Comparison of ENCODE assay signal across 18 cellular contexts in the genomic region with DNA sequence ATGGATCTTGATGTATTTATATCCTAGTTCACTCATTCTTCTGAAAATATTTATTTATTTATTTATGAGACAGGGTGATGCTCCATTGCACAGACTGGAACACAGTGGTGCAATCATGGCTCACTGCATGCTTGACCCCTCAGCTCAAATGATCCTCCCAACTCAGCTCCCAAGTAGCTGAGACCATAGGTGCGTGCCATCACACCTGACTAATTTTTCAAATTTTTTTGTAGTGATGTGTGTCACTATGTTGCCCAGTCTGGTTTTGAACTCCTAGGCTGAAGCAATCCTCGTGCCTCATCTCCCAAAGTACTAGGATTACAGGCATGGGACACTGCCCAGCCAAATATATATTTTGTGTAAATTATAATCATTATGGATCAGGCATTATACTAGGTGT.
DNase-seq lines count a peak whose midpoint lies in the region; ATAC-seq, FAIRE-seq and TF ChIP-seq lines count a peak whose summit lies in the region.
"Had no signal": no experiment of that assay in that cellular context is flagged by ENCODE, and none has a peak within 500 bp of the region (broad histone marks: within the 10 kb centered on the region; RNA-seq: fewer than 3 reads in every experiment).

No MANE protein-coding gene starts in this region.

- no peaks in the 10 kb centered on the region for H3K9me3 Mint-ChIP-seq in activated T-cell treated with anti-CD3 and anti-CD28 coated beads, Interleukin-2, amount 50 U/mL, for 4 hours
- H3K9me3 Mint-ChIP-seq: CD4-positive, CD25-positive, alpha-beta regulatory T cell; CD8-positive, alpha-beta memory T cell; H9 had no signal

- CTCF ChIA-PET in GM12878 (lab: Yijun Ruan, JAX): no interaction called here

- no peak for DNase-seq in GM12878 (ENCODE audit: low read depth, low spot score)
- no peak for DNase-seq in epithelial cell of prostate (ENCODE audit: low read depth, low spot score)
- peak; percentile 82 to 89 for DNase-seq in trophoblast cell
- DNase-seq in activated T-cell treated with anti-CD3 and anti-CD28 coated beads, Interleukin-2, amount 50 U/mL, for 4 hours: no peak
- no peak for DNase-seq in urothelium cell line (ENCODE audit: low spot score)
- DNase-seq in left lobe of liver (ENCODE audit: low spot score): no peak
- DNase-seq: BE2C; C1 segment of cervical spinal cord; CD4-positive, CD25-positive, alpha-beta regulatory T cell; CD8-positive, alpha-beta memory T cell; COR-L47; GOT3; H9 had no signal

- FAIRE-seq in GM12878 (lab: Jason Lieb, UNC) (no peak), islet of Langerhans (lab: Jason Lieb, UNC) (peak; percentile 41), urothelium cell line (lab: Jason Lieb, UNC) (no peak)
- FAIRE-seq: G401.6, GM12892, GM18507 had no signal

- no peak overlapping the region for H2BK120ac ChIP-seq in trophoblast cell (ENCODE audit: insufficient read depth, low read length, poor library complexity)

- WGBS in GM12878 (ENCODE audit: insufficient coverage, insufficient replicate concordance, low lambda C conversion rate, missing lambda C conversion rate): 59% methylated on average over 2 of the region's 2 CpGs
- WGBS in trophoblast cell (ENCODE audit: extremely low coverage, insufficient coverage, insufficient read length): no CpG with 5 or more reads among the region's 2 CpGs

- peak overlapping the region; percentile 49 for H2BK12ac ChIP-seq in trophoblast cell (ENCODE audit: low read length)

- BruUV-seq in GM12878 (replicated peaks; lab: Mats Ljungman, UMichigan): no TSS peak

- no peak overlapping the region for H3K27ac ChIP-seq in GM12878 (ENCODE audit: control insufficient read depth, insufficient read depth)
- peak overlapping the region; percentile 39 for H3K27ac ChIP-seq in epithelial cell of prostate
- H3K27ac ChIP-seq in trophoblast cell (ENCODE audit: low read depth, low read length): no peak overlapping the region

- H3K79me1 ChIP-seq in trophoblast cell (ENCODE audit: low read length): no peaks in the 10 kb centered on the region

- TF ChIP-seq EP300 in GM12878 (IDR thresholded peaks at IDR 0.05; ENCODE audit: borderline replicate concordance in 1 of 2, control insufficient read depth in 1 of 2, low read depth in 2 of 2, low read length in 2 of 2): no peak

- no peak for TF ChIP-seq POLR2A in GM12878 (IDR thresholded peaks at IDR 0.05; ENCODE audit: low read depth, low read length)

- H2AFZ ChIP-seq in GM12878 (ENCODE audit: control insufficient read depth, low read depth, low read length) (no peak overlapping the region), trophoblast cell (ENCODE audit: insufficient read depth, low read length, poor library complexity) (no peak overlapping the region)

- POLR2A ChIA-PET in GM12878 (lab: Charles Lee): no interaction called here

- H3K79me2 ChIP-seq in GM12878 (ENCODE audit: control insufficient read depth, insufficient read depth, low read length) (no peaks in the 10 kb centered on the region), trophoblast cell (ENCODE audit: control insufficient read depth, insufficient read depth, low read length, poor library complexity) (no peaks in the 10 kb centered on the region)

- H3K9ac ChIP-seq in GM12878 (ENCODE audit: control insufficient read depth, insufficient read depth, low read length): no peak overlapping the region
- no peak overlapping the region for H3K9ac ChIP-seq in trophoblast cell (ENCODE audit: low read length)

- no peak overlapping the region for H3K4me2 ChIP-seq in GM12878 (ENCODE audit: control insufficient read depth, insufficient read depth)
- no peak overlapping the region for H3K4me2 ChIP-seq in trophoblast cell (ENCODE audit: low read length)

- no peak for ATAC-seq in GM12878
- no peak for ATAC-seq in activated T-cell treated with anti-CD3 and anti-CD28 coated beads, Interleukin-2, amount 50 U/mL, for 4 hours
- no peak for ATAC-seq in left lobe of liver
- ATAC-seq in GM19328 (IDR thresholded peaks at IDR 0.05; ENCODE audit: unreplicated experiment): no peak

- SMC1A ChIA-PET in GM12878 (lab: Charles Lee; ENCODE audit: uncharacterized antibody, unreplicated experiment): no interaction called here

- H3K9me3 ChIP-seq in GM12878 (replicated peaks; ENCODE audit: control insufficient read depth, insufficient read depth, low read length): no peaks in the 10 kb centered on the region; the same call in 2 of the 3 replicates
- no peaks in the 10 kb centered on the region for H3K9me3 ChIP-seq in trophoblast cell (ENCODE audit: insufficient read depth, low read depth, low read length)
- H3K9me3 ChIP-seq: BE2C had no signal

- H3K27me3 ChIP-seq in GM12878 (replicated peaks in 1 of 2; ENCODE audit: control insufficient read depth in 2 of 2, insufficient read depth in 2 of 2, low read length in 1 of 2) (no peaks in the 10 kb centered on the region), trophoblast cell (ENCODE audit: insufficient read depth, low read length) (no peaks in the 10 kb centered on the region)
- H3K27me3 ChIP-seq: BE2C had no signal

- no peak for TF ChIP-seq RAD21 in GM12878 (IDR thresholded peaks at IDR 0.05; ENCODE audit: insufficient read depth, low read depth, low read length)

- no peak for TF ChIP-seq CTCF in GM12878 (IDR thresholded peaks at IDR 0.05 in 2 of 3, conservative IDR thresholded peaks at IDR 0.05 in 1 of 3; ENCODE audit: control insufficient read depth in 2 of 3, extremely low read depth in 1 of 3, insufficient read depth in 1 of 3, low read depth in 3 of 3, low read length in 3 of 3)

- no peak overlapping the region for H3K4me3 ChIP-seq in GM12878
- no peak overlapping the region for H3K4me3 ChIP-seq in trophoblast cell (ENCODE audit: low read depth, low read length)

- H4K8ac ChIP-seq in trophoblast cell (ENCODE audit: low read depth, low read length): no peak overlapping the region

- RAD21 ChIA-PET in GM12878 (lab: Charles Lee; ENCODE audit: unreplicated experiment): no interaction called here

- H3K14ac ChIP-seq in trophoblast cell (ENCODE audit: low read length): no peak overlapping the region

- H2BK5ac ChIP-seq in trophoblast cell (ENCODE audit: low read depth, low read length, poor library complexity): no peak overlapping the region

- H3K4ac ChIP-seq in trophoblast cell (ENCODE audit: low read depth, low read length): no peak overlapping the region

- H3K36me3 ChIP-seq in GM12878 (ENCODE audit: control insufficient read depth in 2 of 2, insufficient read depth in 2 of 2, low read length in 1 of 2) (no peaks in the 10 kb centered on the region), trophoblast cell (ENCODE audit: control insufficient read depth in 1 of 2, insufficient read depth in 2 of 2, low read length in 2 of 2) (no peaks in the 10 kb centered on the region)
- H3K36me3 ChIP-seq: BE2C had no signal

- no peaks in the 10 kb centered on the region for H4K20me1 ChIP-seq in GM12878 (ENCODE audit: control insufficient read depth, insufficient read depth)

- H3K23ac ChIP-seq in trophoblast cell (ENCODE audit: low read length): no peak overlapping the region

- in situ Hi-C loops in GM12878 (cut with MboI): no loop called here

- no peak overlapping the region for H4K12ac ChIP-seq in trophoblast cell (ENCODE audit: low read depth, low read length)

- H3K4me1 ChIP-seq in GM12878 (ENCODE audit: control insufficient read depth, insufficient read depth, low read length): no peaks in the 10 kb centered on the region; the same call in 1 of the 2 replicates
- peaks cover 2 to 3% of the 10 kb centered on the region in 2 experiments for H3K4me1 ChIP-seq in trophoblast cell (ENCODE audit: control insufficient read depth in 1 of 2, insufficient read depth in 2 of 2, low read length in 2 of 2)
- H3K4me1 ChIP-seq: BE2C had no signal

- H3K27me3 Mint-ChIP-seq in activated T-cell treated with anti-CD3 and anti-CD28 coated beads, Interleukin-2, amount 50 U/mL, for 4 hours (ENCODE audit: low read depth): peaks cover 2% of the 10 kb centered on the region

- no peak overlapping the region for H3K18ac ChIP-seq in trophoblast cell (ENCODE audit: low read length)

- H3K36me3 Mint-ChIP-seq in activated T-cell treated with anti-CD3 and anti-CD28 coated beads, Interleukin-2, amount 50 U/mL, for 4 hours (ENCODE audit: insufficient read depth): no peaks in the 10 kb centered on the region
- H3K36me3 Mint-ChIP-seq: CD4-positive, CD25-positive, alpha-beta regulatory T cell; CD8-positive, alpha-beta memory T cell had no signal

- peak overlapping the region; percentile 5 for H4K91ac ChIP-seq in trophoblast cell (ENCODE audit: low read depth, low read length)

- no peak overlapping the region for H2AK5ac ChIP-seq in trophoblast cell (ENCODE audit: low read length)

- H3K4me3 Mint-ChIP-seq in activated T-cell treated with anti-CD3 and anti-CD28 coated beads, Interleukin-2, amount 50 U/mL, for 4 hours: no peak overlapping the region
- H3K4me3 Mint-ChIP-seq: CD4-positive, CD25-positive, alpha-beta regulatory T cell; CD8-positive, alpha-beta memory T cell; H9 had no signal

- intact Hi-C loops in GM12878 (cut with micrococcal nuclease; ENCODE audit: unreplicated experiment): no loop called here

- peaks cover 7% of the 10 kb centered on the region for H3K4me1 Mint-ChIP-seq in activated T-cell treated with anti-CD3 and anti-CD28 coated beads, Interleukin-2, amount 50 U/mL, for 4 hours (ENCODE audit: low read depth)

TF ChIP-seq in GM12878, 131 proteins besides CTCF, POLR2A, EP300 and RAD21:
- TF ChIP-seq, protein P1, sequence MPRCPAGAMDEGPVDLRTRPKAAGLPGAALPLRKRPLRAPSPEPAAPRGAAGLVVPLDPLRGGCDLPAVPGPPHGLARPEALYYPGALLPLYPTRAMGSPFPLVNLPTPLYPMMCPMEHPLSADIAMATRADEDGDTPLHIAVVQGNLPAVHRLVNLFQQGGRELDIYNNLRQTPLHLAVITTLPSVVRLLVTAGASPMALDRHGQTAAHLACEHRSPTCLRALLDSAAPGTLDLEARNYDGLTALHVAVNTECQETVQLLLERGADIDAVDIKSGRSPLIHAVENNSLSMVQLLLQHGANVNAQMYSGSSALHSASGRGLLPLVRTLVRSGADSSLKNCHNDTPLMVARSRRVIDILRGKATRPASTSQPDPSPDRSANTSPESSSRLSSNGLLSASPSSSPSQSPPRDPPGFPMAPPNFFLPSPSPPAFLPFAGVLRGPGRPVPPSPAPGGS (IDR thresholded peaks at IDR 0.05; ENCODE audit: borderline replicate concordance, insufficient read depth, low read depth, low read length, poor library complexity, severe bottlenecking): peak; percentile 65
- TF ChIP-seq BCL11A (IDR thresholded peaks at IDR 0.05; ENCODE audit: low read depth, low read length) (no peak), TCF7 (IDR thresholded peaks at IDR 0.05; ENCODE audit: borderline replicate concordance) (no peak), TBL1XR1 (IDR thresholded peaks at IDR 0.05; ENCODE audit: low read depth, low read length) (no peak), JUND (IDR thresholded peaks at IDR 0.05; ENCODE audit: low read depth, low read length) (no peak)

Comparison
In these comparisons a context has a peak if more than half of its experiments do, and no peak if none do; other contexts are left out.
1. DNase-seq: peak in trophoblast cell (2 of 2); none in GM12878 (single experiment), epithelial cell of prostate (single experiment), activated T-cell treated with anti-CD3 and anti-CD28 coated beads, Interleukin-2, amount 50 U/mL, for 4 hours (single experiment), urothelium cell line (single experiment) and left lobe of liver (single experiment).